Comparison of ENCODE assay signal across 8 cellular contexts in genomic region chr3:149277338-149277813, GRCh38. TPM values are rescaled to one million over a fixed set of nuclear protein-coding genes. Genes with fewer than 3 reads are reported as not detected.
DNase-seq lines count a peak whose midpoint lies in the region; ATAC-seq and TF ChIP-seq lines count a peak whose summit lies in the region.

No MANE protein-coding gene starts in this region.

- no peak overlapping the region for H3K4me3 ChIP-seq in WERI-Rb-1 (ENCODE audit: low read depth, low read length)

- ATAC-seq in activated T-cell treated with anti-CD3 and anti-CD28 coated beads, Interleukin-2, amount 50 U/mL, for 72 hours (replicated peaks in 1 of 2): peak in 1 of 2 donors; percentile 76
- peak; percentile 56 for ATAC-seq in HG03103 (IDR thresholded peaks at IDR 0.05; ENCODE audit: low read depth, unreplicated experiment)
- ATAC-seq in central memory CD8-positive, alpha-beta T cell (replicated peaks; ENCODE audit: extremely low read depth, poor library complexity, severe bottlenecking): peak; percentile 83

- peak overlapping the region; percentile 15 to 73 for H3K4me3 Mint-ChIP-seq in activated T-cell treated with anti-CD3 and anti-CD28 coated beads, Interleukin-2, amount 50 U/mL, for 72 hours
- peak overlapping the region; percentile 57 for H3K4me3 Mint-ChIP-seq in central memory CD8-positive, alpha-beta T cell
- H3K4me3 Mint-ChIP-seq in osteocyte (ENCODE audit: unreplicated experiment): no peak overlapping the region

- H3K27me3 ChIP-seq in WERI-Rb-1 (ENCODE audit: insufficient read depth, low read depth, severe bottlenecking): no peaks in the 10 kb centered on the region

- H3K27me3 Mint-ChIP-seq in activated T-cell treated with anti-CD3 and anti-CD28 coated beads, Interleukin-2, amount 50 U/mL, for 72 hours (ENCODE audit: low read depth): no peaks in the 10 kb centered on the region
- H3K27me3 Mint-ChIP-seq in central memory CD8-positive, alpha-beta T cell: no peaks in the 10 kb centered on the region
- H3K27me3 Mint-ChIP-seq in osteocyte (ENCODE audit: unreplicated experiment): no peaks in the 10 kb centered on the region

- H3K9me3 ChIP-seq in WERI-Rb-1 (ENCODE audit: severe bottlenecking): no peaks in the 10 kb centered on the region

- H3K9me3 Mint-ChIP-seq in activated T-cell treated with anti-CD3 and anti-CD28 coated beads, Interleukin-2, amount 50 U/mL, for 72 hours: no peaks in the 10 kb centered on the region
- no peaks in the 10 kb centered on the region for H3K9me3 Mint-ChIP-seq in central memory CD8-positive, alpha-beta T cell
- H3K9me3 Mint-ChIP-seq in osteocyte (ENCODE audit: unreplicated experiment): peaks cover 3% of the 10 kb centered on the region

- DNase-seq in activated T-cell treated with anti-CD3 and anti-CD28 coated beads, Interleukin-2, amount 50 U/mL, for 72 hours: no peak
- DNase-seq in activated T-cell treated with anti-CD3 and anti-CD28 coated beads for 4 hours: no peak
- peak; percentile 67 for DNase-seq in NOMO-1 treated with dmso at 0.1 percent for 144 hours (lab: John Stamatoyannopoulos, UW; ENCODE audit: unreplicated experiment)
- no peak for DNase-seq in central memory CD8-positive, alpha-beta T cell (ENCODE audit: low spot score in 2 of 2)
- no peak for DNase-seq in osteocyte (ENCODE audit: extremely low spot score, unreplicated experiment)
- DNase-seq in Ammon's horn (ENCODE audit: low spot score): no peak
- DNase-seq in WERI-Rb-1: no peak

- no peak for TF ChIP-seq CTCF in osteocyte (IDR thresholded peaks at IDR 0.05)
- TF ChIP-seq CTCF in WERI-Rb-1 (IDR thresholded peaks at IDR 0.05; ENCODE audit: low read depth, low read length): no peak

- peaks cover 10% of the 10 kb centered on the region for H3K4me1 Mint-ChIP-seq in activated T-cell treated with anti-CD3 and anti-CD28 coated beads, Interleukin-2, amount 50 U/mL, for 72 hours (ENCODE audit: low read depth)
- peaks cover 21% of the 10 kb centered on the region for H3K4me1 Mint-ChIP-seq in central memory CD8-positive, alpha-beta T cell
- H3K4me1 Mint-ChIP-seq in osteocyte (ENCODE audit: unreplicated experiment): peaks cover 64% of the 10 kb centered on the region

- H3K27ac Mint-ChIP-seq in activated T-cell treated with anti-CD3 and anti-CD28 coated beads, Interleukin-2, amount 50 U/mL, for 72 hours: peak overlapping the region; percentile 80
- H3K27ac Mint-ChIP-seq in central memory CD8-positive, alpha-beta T cell (ENCODE audit: low read depth): peak overlapping the region; percentile 94
- H3K27ac Mint-ChIP-seq in osteocyte (ENCODE audit: unreplicated experiment): peak overlapping the region; percentile 95

- no peak overlapping the region for H3K27ac ChIP-seq in WERI-Rb-1

- no peaks in the 10 kb centered on the region for H3K36me3 Mint-ChIP-seq in activated T-cell treated with anti-CD3 and anti-CD28 coated beads, Interleukin-2, amount 50 U/mL, for 72 hours (ENCODE audit: insufficient read depth in 2 of 2)
- H3K36me3 Mint-ChIP-seq in central memory CD8-positive, alpha-beta T cell (ENCODE audit: insufficient read depth): peaks cover 2% of the 10 kb centered on the region
- H3K36me3 Mint-ChIP-seq in osteocyte (ENCODE audit: unreplicated experiment): peaks cover 2% of the 10 kb centered on the region

- no peaks in the 10 kb centered on the region for H3K36me3 ChIP-seq in WERI-Rb-1

RNA-seq across cellular contexts. Expression of gene CP, which starts 55.7 kb away (rescaled TPM):
- total RNA-seq in activated T-cell treated with anti-CD3 and anti-CD28 coated beads, Interleukin-2, amount 50 U/mL, for 72 hours: not detected
- 0.32 TPM in 1 of 2 replicates, not detected in the other for total RNA-seq in osteocyte

RNA-seq across cellular contexts. Expression of gene TM4SF18, which starts 56.1 kb away (rescaled TPM):
- total RNA-seq in activated T-cell treated with anti-CD3 and anti-CD28 coated beads, Interleukin-2, amount 50 U/mL, for 72 hours: not detected
- 2.2 and 3.7 TPM in 2 replicates for total RNA-seq in osteocyte
